ENCODE assay signal across 37 cellular contexts in the genomic region with DNA sequence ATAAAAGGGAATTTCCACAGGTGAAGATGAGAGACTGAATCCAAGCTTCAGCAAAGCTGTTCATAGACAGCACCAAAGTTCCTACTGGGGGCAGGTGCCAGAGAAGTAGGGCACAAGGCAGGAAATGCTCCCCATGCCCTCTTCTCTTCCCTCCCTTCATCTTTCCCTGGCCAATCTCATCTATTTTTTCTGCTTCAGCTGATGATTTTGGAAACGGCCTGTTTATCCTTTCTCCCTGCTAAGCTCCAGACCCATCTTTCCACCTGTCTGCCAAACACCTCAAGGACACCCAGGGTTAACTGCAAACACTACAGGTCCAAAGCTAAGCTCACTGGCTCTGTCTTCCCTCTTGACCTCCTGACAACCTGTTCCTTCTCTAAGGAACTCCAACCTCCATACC. TPM values are rescaled to one million over a fixed set of nuclear protein-coding genes. Genes with fewer than 3 reads are reported as not detected.
"Had no signal": no experiment of that assay in that cellular context is flagged by ENCODE, and none has a peak within 500 bp of the region (broad histone marks: within the 10 kb centered on the region; RNA-seq: fewer than 3 reads in every experiment).

No MANE protein-coding gene starts in this region.

- DNase-seq: Karpas-422, Kasumi-1, MG63, MM.1S, MV-4-11, NCI-H1048, NCI-H1092, NCI-H1092 treated with DMSO at 0.1 percent for 48 hours, NCI-H1105, NCI-H1105 treated with DMSO at 0.1 percent for 48 hours, NCI-H1417, NCI-H1417 treated with DMSO at 0.1 percent for 48 hours, NCI-H1436, NCI-H1436 treated with DMSO at 0.1 percent for 48 hours, NCI-H146, NCI-H1694, NCI-H1694 treated with DMSO at 0.1 percent for 48 hours, NCI-H187, NCI-H187 treated with DMSO at 0.1 percent for 48 hours, NCI-H1930, NCI-H2029, NCI-H2029 treated with DMSO at 0.1 percent for 48 hours, NCI-H2081, NCI-H2081 treated with DMSO at 0.1 percent for 48 hours, NCI-H2107, NCI-H2171 treated with DMSO at 0.1 percent for 48 hours, NCI-H2227 treated with DMSO at 0.1 percent for 48 hours, NCI-H226, NCI-H345, NCI-H446, NCI-H446 treated with DMSO at 0.1 percent for 48 hours, NCI-H510A, NCI-H510A treated with DMSO at 0.1 percent for 48 hours had no signal

- H3K9me3 ChIP-seq: MG63 had no signal

- H3K4me3 ChIP-seq: MG63 had no signal

- H3K36me3 ChIP-seq: MG63 had no signal

- H3K27ac ChIP-seq: KMS-11 had no signal

RNA-seq across cellular contexts. Expression of gene KCND3, which starts 18.1 kb away (rescaled TPM):
- total RNA-seq: LHCN-M2, M059J, MCF 10A had no signal
